In genomic region chrX:36348509-36348908, GRCh38 we compare ENCODE assay signal across 35 cellular contexts.
"Had no signal": no experiment of that assay in that cellular context is flagged by ENCODE, and none has a peak within 500 bp of the region (broad histone marks: within the 10 kb centered on the region; RNA-seq: fewer than 3 reads in every experiment).

No MANE protein-coding gene starts in this region.

- H3K4me2 ChIP-seq: KMS-11 had no signal

- H3K9ac ChIP-seq: KMS-11 had no signal

- H3K4me3 ChIP-seq: MG63 had no signal

- H3K27ac ChIP-seq: KMS-11 had no signal

- H3K36me3 ChIP-seq: MG63 had no signal

- H3K9me3 ChIP-seq: MG63 had no signal

- DNase-seq: Karpas-422, Kasumi-1, KG1, MG63, MM.1S, MV-4-11, NCI-H1092, NCI-H1092 treated with DMSO at 0.1 percent for 48 hours, NCI-H1105, NCI-H1105 treated with DMSO at 0.1 percent for 48 hours, NCI-H1417, NCI-H1417 treated with DMSO at 0.1 percent for 48 hours, NCI-H1436, NCI-H1436 treated with DMSO at 0.1 percent for 48 hours, NCI-H146, NCI-H1694, NCI-H1694 treated with DMSO at 0.1 percent for 48 hours, NCI-H187, NCI-H187 treated with DMSO at 0.1 percent for 48 hours, NCI-H1930, NCI-H2029, NCI-H2029 treated with DMSO at 0.1 percent for 48 hours, NCI-H2081, NCI-H2081 treated with DMSO at 0.1 percent for 48 hours, NCI-H2107, NCI-H2171, NCI-H2171 treated with DMSO at 0.1 percent for 48 hours, NCI-H2227 treated with DMSO at 0.1 percent for 48 hours, NCI-H345, NCI-H446, NCI-H446 treated with DMSO at 0.1 percent for 48 hours, NCI-H510A, NCI-H510A treated with DMSO at 0.1 percent for 48 hours, NCI-H524 had no signal

- H3K27me3 ChIP-seq: MG63 had no signal
